20 cellular contexts compared by ENCODE assay signal in the genomic region with DNA sequence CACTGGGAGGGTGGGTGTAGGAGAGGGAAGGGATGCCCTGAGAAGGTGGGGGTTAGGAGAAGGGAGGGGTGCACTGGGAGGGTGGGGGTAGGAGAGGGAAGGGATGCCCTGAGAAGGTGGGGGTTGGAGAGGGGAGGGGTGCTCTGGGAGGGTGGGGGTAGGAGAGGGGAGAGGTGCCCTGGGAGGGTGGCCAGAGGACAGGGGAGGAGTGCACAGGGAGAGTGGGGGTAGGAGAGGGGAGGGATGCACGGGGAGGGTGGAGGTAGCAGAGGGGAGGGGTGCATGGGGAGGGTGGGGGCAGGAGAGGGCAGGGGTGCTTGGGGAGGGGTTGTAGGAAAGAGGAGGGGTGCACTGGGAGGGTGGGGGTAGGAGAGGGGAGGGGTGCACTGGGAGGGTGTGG. TPM values are rescaled to one million over a fixed set of nuclear protein-coding genes. Genes with fewer than 3 reads are reported as not detected.
DNase-seq lines count a peak whose midpoint lies in the region; ATAC-seq and TF ChIP-seq lines count a peak whose summit lies in the region.
"Had no signal": no experiment of that assay in that cellular context is flagged by ENCODE, and none has a peak within 500 bp of the region (broad histone marks: within the 10 kb centered on the region; RNA-seq: fewer than 3 reads in every experiment).

No MANE protein-coding gene starts in this region.

- no peaks in the 10 kb centered on the region for H3K36me3 ChIP-seq in endodermal cell (ENCODE audit: control insufficient read depth, insufficient read depth, low read length)
- H3K36me3 ChIP-seq: BE2C, BLaER1 had no signal

- H3K27me3 ChIP-seq in endodermal cell (ENCODE audit: control insufficient read depth, insufficient read depth, low read length, poor library complexity, severe bottlenecking) = no peaks in the 10 kb centered on the region
- H3K27me3 ChIP-seq: BE2C, BLaER1 had no signal

- DNase-seq in RKO (ENCODE audit: low spot score) = peak; percentile 47
- peak; percentile 13 for DNase-seq in endodermal cell
- no peak for DNase-seq in NCI-H128 (lab: John Stamatoyannopoulos, UW; ENCODE audit: unreplicated experiment)
- no peak for DNase-seq in COLO829 (ENCODE audit: low spot score)
- DNase-seq: 8988T; ACHN; BE2C; C1 segment of cervical spinal cord; Caco-2; Calu3; CD4-positive, alpha-beta memory T cell; CD4-positive, CD25-positive, alpha-beta regulatory T cell; CD8-positive, alpha-beta memory T cell; DMS79 treated with DMSO at 0.1 percent for 48 hours; GF-D8 had no signal

- no peaks in the 10 kb centered on the region for H3K4me1 ChIP-seq in endodermal cell (ENCODE audit: control insufficient read depth, insufficient read depth, low read length)
- H3K4me1 ChIP-seq: BE2C, BLaER1, Caco-2 had no signal

- TF ChIP-seq CTCF in endodermal cell (conservative IDR thresholded peaks at IDR 0.05) = no peak

- H3K27ac ChIP-seq in endodermal cell (ENCODE audit: low read depth, low read length) = no peak overlapping the region
- H3K27ac ChIP-seq: BLaER1 had no signal

- H3K4me1 Mint-ChIP-seq in endodermal cell = no peaks in the 10 kb centered on the region
- peaks cover 7% of the 10 kb centered on the region for H3K4me1 Mint-ChIP-seq in stimulated activated memory B cell treated with anti-CD40 and anti-IgM and Interleukin-4, amounts not matched to agents 10 μg/mL and 1 μg/mL and 100 μg/mL, for 72 hours
- H3K4me1 Mint-ChIP-seq: CD4-positive, CD25-positive, alpha-beta regulatory T cell; CD8-positive, alpha-beta memory T cell had no signal

- no peak overlapping the region for H3K27ac Mint-ChIP-seq in endodermal cell
- no peak overlapping the region for H3K27ac Mint-ChIP-seq in stimulated activated memory B cell treated with anti-CD40 and anti-IgM and Interleukin-4, amounts not matched to agents 10 μg/mL and 1 μg/mL and 100 μg/mL, for 72 hours
- H3K27ac Mint-ChIP-seq: CD4-positive, alpha-beta memory T cell; CD4-positive, CD25-positive, alpha-beta regulatory T cell; CD8-positive, alpha-beta memory T cell had no signal

- ATAC-seq in stimulated activated memory B cell treated with anti-CD40 and anti-IgM and Interleukin-4, amounts not matched to agents 10 μg/mL and 1 μg/mL and 100 μg/mL, for 72 hours = peak; percentile 66

- H3K9me3 Mint-ChIP-seq in endodermal cell = no peaks in the 10 kb centered on the region
- H3K9me3 Mint-ChIP-seq in stimulated activated memory B cell treated with anti-CD40 and anti-IgM and Interleukin-4, amounts not matched to agents 10 μg/mL and 1 μg/mL and 100 μg/mL, for 72 hours = no peaks in the 10 kb centered on the region
- H3K9me3 Mint-ChIP-seq: CD4-positive, alpha-beta memory T cell; CD4-positive, CD25-positive, alpha-beta regulatory T cell; CD8-positive, alpha-beta memory T cell had no signal

- no peak overlapping the region for H3K4me3 Mint-ChIP-seq in endodermal cell
- no peak overlapping the region for H3K4me3 Mint-ChIP-seq in stimulated activated memory B cell treated with anti-CD40 and anti-IgM and Interleukin-4, amounts not matched to agents 10 μg/mL and 1 μg/mL and 100 μg/mL, for 72 hours
- H3K4me3 Mint-ChIP-seq: CD14-positive monocyte; CD4-positive, alpha-beta memory T cell; CD4-positive, CD25-positive, alpha-beta regulatory T cell; CD8-positive, alpha-beta memory T cell had no signal

- WGBS in endodermal cell (ENCODE audit: insufficient coverage in 1 of 2, insufficient read length in 1 of 2), 2 experiments = 100% methylated on average over 1 of the region's 1 CpG; no CpG with 5 or more reads in 1 of the 2 experiments

- H3K9me3 ChIP-seq in endodermal cell (ENCODE audit: control insufficient read depth, low read length) = no peaks in the 10 kb centered on the region
- H3K9me3 ChIP-seq: BE2C, BLaER1, Caco-2 had no signal

- no peaks in the 10 kb centered on the region for H3K27me3 Mint-ChIP-seq in endodermal cell (ENCODE audit: insufficient read depth)
- peaks cover 6% of the 10 kb centered on the region for H3K27me3 Mint-ChIP-seq in stimulated activated memory B cell treated with anti-CD40 and anti-IgM and Interleukin-4, amounts not matched to agents 10 μg/mL and 1 μg/mL and 100 μg/mL, for 72 hours

- no peak overlapping the region for H3K9ac ChIP-seq in endodermal cell (ENCODE audit: extremely low read depth, low read length, poor library complexity, severe bottlenecking)
- H3K9ac ChIP-seq: BLaER1 had no signal

- no peak overlapping the region for H3K4me3 ChIP-seq in endodermal cell (ENCODE audit: low read length)
- H3K4me3 ChIP-seq: BLaER1 had no signal

- no peaks in the 10 kb centered on the region for H3K36me3 Mint-ChIP-seq in endodermal cell (ENCODE audit: low read depth)
- H3K36me3 Mint-ChIP-seq in stimulated activated memory B cell treated with anti-CD40 and anti-IgM and Interleukin-4, amounts not matched to agents 10 μg/mL and 1 μg/mL and 100 μg/mL, for 72 hours = no peaks in the 10 kb centered on the region
- H3K36me3 Mint-ChIP-seq: CD14-positive monocyte; CD4-positive, alpha-beta memory T cell; CD4-positive, CD25-positive, alpha-beta regulatory T cell; CD8-positive, alpha-beta memory T cell had no signal

RNA-seq across cellular contexts. Expression of a gene that starts 3.2 kb away (rescaled TPM):
- not detected for total RNA-seq in endodermal cell
- not detected for polyA plus RNA-seq in endodermal cell (2013, experiment 1 of 2)
- polyA plus RNA-seq in endodermal cell (2013, experiment 2 of 2) = not detected
- total RNA-seq: A673; Caco-2; Calu3; CD4-positive, CD25-positive, alpha-beta regulatory T cell had no signal
- polyA plus RNA-seq: AG04450 had no signal

RNA-seq across cellular contexts. Expression of a gene that starts 17.0 kb away (rescaled TPM):
- 10 to 100 TPM; 22.6 to 45.5 TPM for total RNA-seq in endodermal cell
- 46.2 TPM for polyA plus RNA-seq in endodermal cell (2013, experiment 1 of 2)
- 52.7 TPM for polyA plus RNA-seq in endodermal cell (2013, experiment 2 of 2)

RNA-seq across cellular contexts. Expression of a gene that starts 47.5 kb away (rescaled TPM):
- total RNA-seq in endodermal cell = 10 to 100 TPM; 30.2 to 32.5 TPM
- 23.9 TPM for polyA plus RNA-seq in endodermal cell (2013, experiment 1 of 2)
- polyA plus RNA-seq in endodermal cell (2013, experiment 2 of 2) = 23.6 TPM

Comparison
In these comparisons a context has a peak if more than half of its experiments do, and no peak if none do; other contexts are left out.
1. DNase-seq: peak in RKO (single experiment) and endodermal cell (single experiment); none in NCI-H128 (single experiment) and COLO829 (single experiment).